18 cellular contexts compared by ENCODE assay signal in genomic region chr3:73419993-73420392, GRCh38.
A peak's percentile ranks its signal among the peaks of the same experiment; 100 is the strongest.
DNase-seq lines count a peak whose midpoint lies in the region; ATAC-seq and TF ChIP-seq lines count a peak whose summit lies in the region.
"Had no signal": no experiment of that assay in that cellular context is flagged by ENCODE, and none has a peak within 500 bp of the region (broad histone marks: within the 10 kb centered on the region; RNA-seq: fewer than 3 reads in every experiment).

No MANE protein-coding gene starts in this region.

- H3K4me1 ChIP-seq in esophagus muscularis mucosa, result peaks cover 46 to 95% (median 73%) of the 10 kb centered on the region in 4 donors
- peaks cover 0 to 28% of the 10 kb centered on the region in 2 donors for H3K4me1 ChIP-seq in muscle layer of duodenum (ENCODE audit: control insufficient read depth in 1 of 2, insufficient read depth in 2 of 2, low read length in 2 of 2)
- peaks cover 6% of the 10 kb centered on the region for H3K4me1 ChIP-seq in upper lobe of right lung
- peaks cover 28% of the 10 kb centered on the region for H3K4me1 ChIP-seq in suprapubic skin

- H3K36me3 ChIP-seq in esophagus muscularis mucosa (no peaks in the 10 kb centered on the region), muscle layer of duodenum (ENCODE audit: control insufficient read depth in 1 of 2, insufficient read depth in 2 of 2, low read length in 2 of 2) (no peaks in the 10 kb centered on the region), upper lobe of right lung (no peaks in the 10 kb centered on the region), suprapubic skin (no peaks in the 10 kb centered on the region)

- TF ChIP-seq EP300 in esophagus muscularis mucosa (IDR thresholded peaks at IDR 0.05) (no peak), suprapubic skin (IDR thresholded peaks at IDR 0.05) (no peak)

- H3K36me3 Mint-ChIP-seq in activated CD8-positive, alpha-beta T cell treated with anti-CD3 and anti-CD28 coated beads, Interleukin-2, amount 10 ng/mL, durations not matched to agents 7 days and 5 days (ENCODE audit: low read depth), result no peaks in the 10 kb centered on the region
- H3K36me3 Mint-ChIP-seq: activated naive CD4-positive, alpha-beta T cell treated with anti-CD3 and anti-CD28 coated beads, Interleukin-2, amount 50 U/mL, for 24 hours; stimulated activated memory B cell treated with anti-CD40 and anti-IgM and Interleukin-4, amounts not matched to agents 10 μg/mL and 1 μg/mL and 100 μg/mL, for 72 hours had no signal

- H3K27ac Mint-ChIP-seq in activated CD8-positive, alpha-beta T cell treated with anti-CD3 and anti-CD28 coated beads, Interleukin-2, amount 10 ng/mL, durations not matched to agents 7 days and 5 days, result no peak overlapping the region
- H3K27ac Mint-ChIP-seq: activated CD4-positive, alpha-beta memory T cell treated with anti-CD3 and anti-CD28 coated beads, Interleukin-2, amount 10 ng/mL, durations not matched to agents 7 days and 5 days; activated naive CD4-positive, alpha-beta T cell treated with anti-CD3 and anti-CD28 coated beads, Interleukin-2, amount 50 U/mL, for 24 hours; stimulated activated memory B cell treated with anti-CD40 and anti-IgM and Interleukin-4, amounts not matched to agents 10 μg/mL and 1 μg/mL and 100 μg/mL, for 72 hours; T-helper 1 cell treated with Interleukin-12 subunit alpha and Interleukin-12 subunit beta and Interleukin-4 antibody, amounts not matched to agents 30 μg/mL and 1 μg/mL, for 36 hours; WTC11 had no signal

- TF ChIP-seq POLR2A in esophagus muscularis mucosa (IDR thresholded peaks at IDR 0.05; ENCODE audit: low read depth), result no peak
- TF ChIP-seq POLR2A in suprapubic skin (IDR thresholded peaks at IDR 0.05), result no peak

- CTCF ChIA-PET in activated CD8-positive, alpha-beta T cell treated with anti-CD3 and anti-CD28 coated beads, Interleukin-2, amount 10 ng/mL, durations not matched to agents 7 days and 5 days (lab: Charles Lee), result no interaction called here

- H3K4me1 Mint-ChIP-seq in activated CD8-positive, alpha-beta T cell treated with anti-CD3 and anti-CD28 coated beads, Interleukin-2, amount 10 ng/mL, durations not matched to agents 7 days and 5 days (ENCODE audit: low read depth), result no peaks in the 10 kb centered on the region
- H3K4me1 Mint-ChIP-seq: activated CD4-positive, alpha-beta memory T cell treated with anti-CD3 and anti-CD28 coated beads, Interleukin-2, amount 10 ng/mL, durations not matched to agents 7 days and 5 days; activated naive CD4-positive, alpha-beta T cell treated with anti-CD3 and anti-CD28 coated beads, Interleukin-2, amount 50 U/mL, for 24 hours; stimulated activated memory B cell treated with anti-CD40 and anti-IgM and Interleukin-4, amounts not matched to agents 10 μg/mL and 1 μg/mL and 100 μg/mL, for 72 hours had no signal

- H3K4me3 Mint-ChIP-seq in activated CD8-positive, alpha-beta T cell treated with anti-CD3 and anti-CD28 coated beads, Interleukin-2, amount 10 ng/mL, durations not matched to agents 7 days and 5 days, result no peak overlapping the region
- H3K4me3 Mint-ChIP-seq: activated CD4-positive, alpha-beta memory T cell treated with anti-CD3 and anti-CD28 coated beads, Interleukin-2, amount 10 ng/mL, durations not matched to agents 7 days and 5 days; activated naive CD4-positive, alpha-beta T cell treated with anti-CD3 and anti-CD28 coated beads, Interleukin-2, amount 50 U/mL, for 24 hours; stimulated activated memory B cell treated with anti-CD40 and anti-IgM and Interleukin-4, amounts not matched to agents 10 μg/mL and 1 μg/mL and 100 μg/mL, for 72 hours; T-helper 1 cell treated with Interleukin-12 subunit alpha and Interleukin-12 subunit beta and Interleukin-4 antibody, amounts not matched to agents 30 μg/mL and 1 μg/mL, for 36 hours; WTC11 had no signal

- H3K27ac ChIP-seq in esophagus muscularis mucosa (replicated peaks in 1 of 4), result peak overlapping the region; percentile 65 to 82 (median 76)
- peak overlapping the region; percentile 86 for H3K27ac ChIP-seq in muscle layer of duodenum (ENCODE audit: low read length)
- H3K27ac ChIP-seq in upper lobe of right lung, result peak overlapping the region; percentile 30
- H3K27ac ChIP-seq in suprapubic skin, result no peak overlapping the region
- H3K27ac ChIP-seq: dorsolateral prefrontal cortex had no signal

- DNase-seq in esophagus muscularis mucosa (ENCODE audit: extremely low spot score), result no peak
- DNase-seq in upper lobe of right lung, result no peak
- no peak for DNase-seq in suprapubic skin (ENCODE audit: low spot score in 2 of 2)
- DNase-seq in HCEC 1CT, result no peak
- DNase-seq in activated CD8-positive, alpha-beta T cell treated with anti-CD3 and anti-CD28 coated beads, Interleukin-2, amount 10 ng/mL, durations not matched to agents 7 days and 5 days, result no peak
- DNase-seq: activated CD4-positive, alpha-beta memory T cell treated with anti-CD3 and anti-CD28 coated beads, Interleukin-2, amount 10 ng/mL, durations not matched to agents 7 days and 5 days; activated T-cell treated with anti-CD3 and anti-CD28 coated beads, Interleukin-2, amount 50 U/mL, for 48 hours; dorsolateral prefrontal cortex; erythroblast; head of caudate nucleus; NCI-H1417; SHP77 treated with DMSO at 0.1 percent for 48 hours had no signal

- ATAC-seq in SK-N-SH treated with all-trans-retinoic acid at 6 μM for 48 hours (peak; percentile 45), upper lobe of right lung (no peak)
- no peak for ATAC-seq in activated CD8-positive, alpha-beta T cell treated with anti-CD3 and anti-CD28 coated beads, Interleukin-2, amount 10 ng/mL, durations not matched to agents 7 days and 5 days
- ATAC-seq: stimulated activated memory B cell treated with anti-CD40 and anti-IgM and Interleukin-4, amounts not matched to agents 10 μg/mL and 1 μg/mL and 100 μg/mL, for 72 hours had no signal

- H3K9me3 ChIP-seq in esophagus muscularis mucosa, result no peaks in the 10 kb centered on the region
- no peaks in the 10 kb centered on the region for H3K9me3 ChIP-seq in muscle layer of duodenum (ENCODE audit: control insufficient read depth in 1 of 2, low read length in 2 of 2)
- H3K9me3 ChIP-seq in upper lobe of right lung, result no peaks in the 10 kb centered on the region
- no peaks in the 10 kb centered on the region for H3K9me3 ChIP-seq in suprapubic skin

- POLR2A ChIA-PET in activated CD8-positive, alpha-beta T cell treated with anti-CD3 and anti-CD28 coated beads, Interleukin-2, amount 10 ng/mL, durations not matched to agents 7 days and 5 days (lab: Charles Lee), result no interaction called here

- H3K27me3 ChIP-seq in esophagus muscularis mucosa (no peaks in the 10 kb centered on the region), muscle layer of duodenum (ENCODE audit: low read depth, low read length) (no peaks in the 10 kb centered on the region), upper lobe of right lung (no peaks in the 10 kb centered on the region), suprapubic skin (no peaks in the 10 kb centered on the region)

- H3K27me3 Mint-ChIP-seq in activated CD8-positive, alpha-beta T cell treated with anti-CD3 and anti-CD28 coated beads, Interleukin-2, amount 10 ng/mL, durations not matched to agents 7 days and 5 days (ENCODE audit: low read depth), result no peaks in the 10 kb centered on the region
- H3K27me3 Mint-ChIP-seq: activated CD4-positive, alpha-beta memory T cell treated with anti-CD3 and anti-CD28 coated beads, Interleukin-2, amount 10 ng/mL, durations not matched to agents 7 days and 5 days; stimulated activated memory B cell treated with anti-CD40 and anti-IgM and Interleukin-4, amounts not matched to agents 10 μg/mL and 1 μg/mL and 100 μg/mL, for 72 hours had no signal

- H3K4me3 ChIP-seq in esophagus muscularis mucosa (peak overlapping the region in 2 of 4 donors; percentile 3 to 23), muscle layer of duodenum (ENCODE audit: low read depth in 1 of 2, low read length in 2 of 2) (peak overlapping the region in 1 of 2 donors; percentile 27), upper lobe of right lung (no peak overlapping the region), suprapubic skin (no peak overlapping the region)

- intact Hi-C loops in esophagus muscularis mucosa (cut with DNase I) (loop anchor here (10.0 kb wide), 1 partner anchor 195 kb away; no protein-coding TSS in a partner anchor), upper lobe of right lung (cut with DNase I) (no loop called here)

- WGBS in esophagus muscularis mucosa, result 73% methylated on average over 3 of the region's 3 CpGs
- WGBS in suprapubic skin, result 80% methylated on average over 3 of the region's 3 CpGs

- no peaks in the 10 kb centered on the region for H3K9me3 Mint-ChIP-seq in activated CD8-positive, alpha-beta T cell treated with anti-CD3 and anti-CD28 coated beads, Interleukin-2, amount 10 ng/mL, durations not matched to agents 7 days and 5 days (ENCODE audit: insufficient read depth)
- H3K9me3 Mint-ChIP-seq: activated CD4-positive, alpha-beta memory T cell treated with anti-CD3 and anti-CD28 coated beads, Interleukin-2, amount 10 ng/mL, durations not matched to agents 7 days and 5 days; T-helper 1 cell treated with Interleukin-12 subunit alpha and Interleukin-12 subunit beta and Interleukin-4 antibody, amounts not matched to agents 30 μg/mL and 1 μg/mL, for 36 hours had no signal

- TF ChIP-seq CTCF in esophagus muscularis mucosa (IDR thresholded peaks at IDR 0.05) (no peak), upper lobe of right lung (IDR thresholded peaks at IDR 0.05) (no peak), suprapubic skin (IDR thresholded peaks at IDR 0.05) (no peak)

TF ChIP-seq in SK-N-SH treated with all-trans-retinoic acid at 6 μM for 48 hours, 23 proteins besides CTCF, POLR2A, EP300 and RAD21 (continues in another document):
- no peak for TF ChIP-seq TOX (CRISPR knock-in tag; IDR thresholded peaks at IDR 0.05; ENCODE audit: borderline replicate concordance)
- TF ChIP-seq, protein P1, sequence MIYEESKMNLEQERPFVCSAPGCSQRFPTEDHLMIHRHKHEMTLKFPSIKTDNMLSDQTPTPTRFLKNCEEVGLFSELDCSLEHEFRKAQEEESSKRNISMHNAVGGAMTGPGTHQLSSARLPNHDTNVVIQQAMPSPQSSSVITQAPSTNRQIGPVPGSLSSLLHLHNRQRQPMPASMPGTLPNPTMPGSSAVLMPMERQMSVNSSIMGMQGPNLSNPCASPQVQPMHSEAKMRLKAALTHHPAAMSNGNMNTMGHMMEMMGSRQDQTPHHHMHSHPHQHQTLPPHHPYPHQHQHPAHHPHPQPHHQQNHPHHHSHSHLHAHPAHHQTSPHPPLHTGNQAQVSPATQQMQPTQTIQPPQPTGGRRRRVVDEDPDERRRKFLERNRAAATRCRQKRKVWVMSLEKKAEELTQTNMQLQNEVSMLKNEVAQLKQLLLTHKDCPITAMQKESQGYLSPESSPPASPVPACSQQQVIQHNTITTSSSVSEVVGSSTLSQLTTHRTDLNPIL (CRISPR knock-in tag; IDR thresholded peaks at IDR 0.05; ENCODE audit: low read depth), result no peak
